Comparison of ENCODE assay signal across 8 cellular contexts in the genomic region with DNA sequence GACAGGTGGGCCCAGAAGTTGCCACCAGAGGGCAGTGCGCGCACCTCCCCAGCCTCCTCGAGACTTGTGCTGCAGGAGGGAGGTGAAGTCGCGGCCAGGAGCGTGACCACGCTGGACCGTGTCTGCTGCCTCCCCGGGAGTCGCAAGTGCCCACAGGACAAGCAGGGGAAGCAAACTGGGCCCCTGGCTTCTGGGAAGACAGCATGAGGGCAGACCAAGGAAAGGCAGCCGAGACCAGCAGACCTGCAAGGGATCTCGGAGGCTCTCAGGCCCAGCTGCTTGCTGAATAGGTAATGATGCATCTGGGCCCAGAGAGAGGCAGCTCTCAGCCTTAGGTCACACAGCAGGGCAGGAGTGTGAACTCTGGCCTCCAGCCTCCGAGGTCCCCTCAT. TPM values are rescaled to one million over a fixed set of nuclear protein-coding genes. Genes with fewer than 3 reads are reported as not detected.
A peak's percentile ranks its signal among the peaks of the same experiment; 100 is the strongest.
DNase-seq lines count a peak whose midpoint lies in the region; ATAC-seq and TF ChIP-seq lines count a peak whose summit lies in the region.

No MANE protein-coding gene starts in this region.

- no peaks in the 10 kb centered on the region for H3K36me3 Mint-ChIP-seq in naive B cell

- no peak overlapping the region for H3K27ac ChIP-seq in OCI-LY1 (ENCODE audit: low read depth, low read length, poor library complexity, severe bottlenecking)

- peaks cover 13% of the 10 kb centered on the region; the same call in 1 of the 2 replicates for H3K27me3 ChIP-seq in OCI-LY1 (ENCODE audit: insufficient read depth, low read length)

- H3K4me2 ChIP-seq in OCI-LY1 (ENCODE audit: low read length): no peak overlapping the region

- peak overlapping the region in 3 of 8 donors; percentile 2 to 78 (median 61) for H3K4me3 Mint-ChIP-seq in naive B cell

- peaks cover 3% of the 10 kb centered on the region for H3K9me3 ChIP-seq in OCI-LY1 (ENCODE audit: low read length)

- H3K36me3 ChIP-seq in OCI-LY1 (ENCODE audit: insufficient read depth, low read length): peaks cover 1% of the 10 kb centered on the region; the same call in 1 of the 2 replicates

- no peaks in the 10 kb centered on the region for H3K9me2 ChIP-seq in OCI-LY1 (ENCODE audit: low read depth, low read length)

- H3K27me3 Mint-ChIP-seq in naive B cell: peaks cover 17 to 28% (median 26%) of the 10 kb centered on the region in 3 donors

- TF ChIP-seq CTCF in OCI-LY1 (IDR thresholded peaks at IDR 0.05; ENCODE audit: low read length) (peak; percentile 93), epithelial cell of proximal tubule (conservative IDR thresholded peaks at IDR 0.05; ENCODE audit: low read depth, low read length) (peak; percentile 92)

- H3K4me1 Mint-ChIP-seq in naive B cell: peaks cover 13 to 30% (median 20%) of the 10 kb centered on the region in 3 donors

- no peaks in the 10 kb centered on the region for H3F3A ChIP-seq in OCI-LY1 (ENCODE audit: insufficient read depth, low read length)

- H3K4me3 ChIP-seq in OCI-LY1 (ENCODE audit: low read depth, low read length, poor library complexity, severe bottlenecking) (no peak overlapping the region), epithelial cell of proximal tubule (ENCODE audit: low read depth, low read length) (no peak overlapping the region)

- H3K9me3 Mint-ChIP-seq in naive B cell: no peaks in the 10 kb centered on the region

- H3K9ac ChIP-seq in OCI-LY1 (ENCODE audit: low read length): no peak overlapping the region

- H4K20me1 ChIP-seq in OCI-LY1 (ENCODE audit: insufficient read depth, low read length): no peaks in the 10 kb centered on the region

- peak; percentile 90 for DNase-seq in AG08395 (ENCODE audit: low spot score)
- peak; percentile 76 for DNase-seq in GM19240 (ENCODE audit: insufficient read length, low spot score)
- DNase-seq in activated T-cell treated with anti-CD3 and anti-CD28 coated beads for 1 hour (ENCODE audit: low read depth): peak; percentile 81
- DNase-seq in epithelial cell of proximal tubule (ENCODE audit: low read depth): no peak
- DNase-seq in naive B cell: peak; percentile 65
- DNase-seq in stimulated activated CD8-positive, alpha-beta memory T cell treated with anti-CD3 and anti-CD28 coated beads, Interleukin-7, amount 100 ng/mL, for 24 hours (ENCODE audit: low read depth): peak; percentile 72
- no peak for DNase-seq in NCI-H2107 (lab: John Stamatoyannopoulos, UW)

- H3K79me2 ChIP-seq in OCI-LY1 (ENCODE audit: insufficient read depth, low read length): no peaks in the 10 kb centered on the region

- H3K27ac Mint-ChIP-seq in naive B cell: no peak overlapping the region

- no peaks in the 10 kb centered on the region for H3K4me1 ChIP-seq in OCI-LY1 (ENCODE audit: insufficient read depth, low read length, severe bottlenecking)

- peak; percentile 58 to 84 for ATAC-seq in naive B cell (ENCODE audit: low read depth in 2 of 2)

- no peak overlapping the region for H2AFZ ChIP-seq in OCI-LY1 (ENCODE audit: low read length)

RNA-seq across cellular contexts. Expression of a gene that starts 17.0 kb away (rescaled TPM):
- total RNA-seq in epithelial cell of proximal tubule: 0.06 and 0.72 TPM in 2 replicates
- polyA plus RNA-seq in naive B cell (ENCODE audit: low read depth in 6 of 6): 1 to 10 TPM in 4 of 6 donors, under 1 TPM in 2; 0.73 to 1.8 (median 1.2) TPM

RNA-seq across cellular contexts. Expression of a gene that starts 21.4 kb away (rescaled TPM):
- 2.1 and 7.1 TPM in 2 replicates for total RNA-seq in epithelial cell of proximal tubule
- 1 to 10 TPM in 5 of 6 donors, not detected in 1; 1.1 to 2.0 (median 1.5) TPM for polyA plus RNA-seq in naive B cell (ENCODE audit: low read depth in 6 of 6)

RNA-seq across cellular contexts. Expression of a gene that starts 45.6 kb away (rescaled TPM):
- total RNA-seq in epithelial cell of proximal tubule: not detected in 2 replicates
- polyA plus RNA-seq in naive B cell (ENCODE audit: low read depth in 6 of 6): under 1 TPM in 5 of 6 donors, not detected in 1; 0.08 to 0.63 (median 0.45) TPM

RNA-seq across cellular contexts. Expression of a gene that starts 57.2 kb away (rescaled TPM):
- not detected in 2 replicates for total RNA-seq in epithelial cell of proximal tubule
- polyA plus RNA-seq in naive B cell (ENCODE audit: low read depth in 6 of 6): under 1 TPM in 1 of 6 donors, not detected in 5; 0.08 TPM

Comparison
In these comparisons a context has a peak if more than half of its experiments do, and no peak if none do; other contexts are left out.
1. DNase-seq: peak in AG08395 (single experiment), GM19240 (single experiment), activated T-cell treated with anti-CD3 and anti-CD28 coated beads for 1 hour (single experiment), naive B cell (single experiment) and stimulated activated CD8-positive, alpha-beta memory T cell treated with anti-CD3 and anti-CD28 coated beads, Interleukin-7, amount 100 ng/mL, for 24 hours (single experiment); none in epithelial cell of proximal tubule (single experiment) and NCI-H2107 (single experiment).